24 cellular contexts compared by ENCODE assay signal in genomic region chr2:180698668-180699067, GRCh38.
"Had no signal": no experiment of that assay in that cellular context is flagged by ENCODE, and none has a peak within 500 bp of the region (broad histone marks: within the 10 kb centered on the region; RNA-seq: fewer than 3 reads in every experiment).

No MANE protein-coding gene starts in this region.

- H3K9me3 ChIP-seq: Peyer's patch had no signal

- H3K4me3 ChIP-seq: Peyer's patch had no signal

- H3K4me3 Mint-ChIP-seq: activated CD8-positive, alpha-beta T cell treated with anti-CD3 and anti-CD28 coated beads, Interleukin-2, amount 10 ng/mL, durations not matched to agents 7 days and 5 days; brain; central memory CD8-positive, alpha-beta T cell; T-helper 1 cell treated with Interleukin-12 subunit alpha and Interleukin-12 subunit beta and Interleukin-4 antibody, amounts not matched to agents 30 μg/mL and 1 μg/mL, for 36 hours had no signal

- H3K36me3 Mint-ChIP-seq: activated naive CD4-positive, alpha-beta T cell treated with anti-CD3 and anti-CD28 coated beads, Interleukin-2, amount 50 U/mL, for 72 hours; brain had no signal

- ATAC-seq: activated CD4-positive, CD25-positive, alpha-beta regulatory T cell treated with anti-CD3 and anti-CD28 coated beads, Interleukin-2, amount 50 U/mL, for 24 hours; activated CD8-positive, alpha-beta T cell treated with anti-CD3 and anti-CD28 coated beads, Interleukin-2, amount 10 ng/mL, durations not matched to agents 7 days and 5 days had no signal

- H3K36me3 ChIP-seq: Peyer's patch had no signal

- FAIRE-seq: astrocyte had no signal

- H3K9me3 Mint-ChIP-seq: activated naive CD4-positive, alpha-beta T cell treated with anti-CD3 and anti-CD28 coated beads, Interleukin-2, amount 50 U/mL, for 72 hours; central memory CD8-positive, alpha-beta T cell; T-helper 1 cell treated with Interleukin-12 subunit alpha and Interleukin-12 subunit beta and Interleukin-4 antibody, amounts not matched to agents 30 μg/mL and 1 μg/mL, for 36 hours had no signal

- H3K27me3 ChIP-seq: Peyer's patch had no signal

- H3K27me3 Mint-ChIP-seq: central memory CD8-positive, alpha-beta T cell had no signal

- H3K27ac Mint-ChIP-seq: activated CD8-positive, alpha-beta T cell treated with anti-CD3 and anti-CD28 coated beads, Interleukin-2, amount 10 ng/mL, durations not matched to agents 7 days and 5 days; activated naive CD4-positive, alpha-beta T cell treated with anti-CD3 and anti-CD28 coated beads, Interleukin-2, amount 50 U/mL, for 72 hours; brain; T-helper 1 cell treated with Interleukin-12 subunit alpha and Interleukin-12 subunit beta and Interleukin-4 antibody, amounts not matched to agents 30 μg/mL and 1 μg/mL, for 36 hours had no signal

- H3K27ac ChIP-seq: Peyer's patch had no signal

- DNase-seq: activated CD4-positive, alpha-beta T cell treated with anti-CD3 and anti-CD28 coated beads for 48 hours; activated CD4-positive, alpha-beta T cell treated with anti-CD3 and anti-CD28 coated beads, Interleukin-2, amount 50 U/mL, for 4 hours; activated CD8-positive, alpha-beta memory T cell treated with anti-CD3 and anti-CD28 coated beads, Interleukin-2, amount 50 U/mL, for 48 hours; activated CD8-positive, alpha-beta T cell treated with anti-CD3 and anti-CD28 coated beads, Interleukin-2, amount 10 ng/mL, durations not matched to agents 7 days and 5 days; activated T-cell treated with anti-CD3 and anti-CD28 coated beads, Interleukin-2, amount 50 U/mL, for 1 hour; amygdala; Karpas-422; MM.1S; NCI-H1105; NCI-H1436; NCI-H1694 treated with DMSO at 0.1 percent for 48 hours; NCI-H2029 treated with DMSO at 0.1 percent for 48 hours; NCI-H345; NCI-H510A treated with DMSO at 0.1 percent for 48 hours; NCI-H69; NK-92 treated with Interleukin-12 subunit alpha and Interleukin-12 subunit beta, amount 100 ng/mL, for 24 hours; Peyer's patch; SHP77 treated with DMSO at 0.1 percent for 48 hours had no signal

- H3K4me1 ChIP-seq: Peyer's patch had no signal

- H3K4me1 Mint-ChIP-seq: central memory CD8-positive, alpha-beta T cell had no signal
